In genomic region chr9:137606005-137606601, GRCh38 we compare ENCODE assay signal across 6 cellular contexts. TPM values are rescaled to one million over a fixed set of nuclear protein-coding genes. Genes with fewer than 3 reads are reported as not detected.
DNase-seq lines count a peak whose midpoint lies in the region; ATAC-seq and TF ChIP-seq lines count a peak whose summit lies in the region.

No MANE protein-coding gene starts in this region.

- H3K27ac Mint-ChIP-seq in activated naive CD4-positive, alpha-beta T cell treated with anti-CD3 and anti-CD28 coated beads, Interleukin-2, amount 10 ng/mL, durations not matched to agents 7 days and 5 days = peak overlapping the region; percentile 62

- intact Hi-C loops in Panc1 (cut with micrococcal nuclease; ENCODE audit: unreplicated experiment) (no loop called here), left cardiac atrium (cut with DNase I) (no loop called here)

- H3K9me3 Mint-ChIP-seq in activated naive CD4-positive, alpha-beta T cell treated with anti-CD3 and anti-CD28 coated beads, Interleukin-2, amount 10 ng/mL, durations not matched to agents 7 days and 5 days = no peaks in the 10 kb centered on the region

- 4% methylated on average over 57 of the region's 57 CpGs for WGBS in thymus

- H3K4me1 ChIP-seq in Panc1 (ENCODE audit: control insufficient read depth, insufficient read depth, low read length) (peaks cover 13% of the 10 kb centered on the region), thymus (ENCODE audit: control insufficient read depth, insufficient read depth, low read length) (peaks cover 11% of the 10 kb centered on the region)

- H3K4me3 Mint-ChIP-seq in activated naive CD4-positive, alpha-beta T cell treated with anti-CD3 and anti-CD28 coated beads, Interleukin-2, amount 10 ng/mL, durations not matched to agents 7 days and 5 days = peak overlapping the region; percentile 82

- ATAC-seq in Panc1 (peak; percentile 19; the same call in 1 of the 2 replicates), left cardiac atrium (peak; percentile 0 to 4)

- H3K9me3 ChIP-seq in Panc1 (ENCODE audit: control insufficient read depth, insufficient read depth, low read depth, low read length) = no peaks in the 10 kb centered on the region
- peaks cover 1% of the 10 kb centered on the region for H3K9me3 ChIP-seq in thymus (ENCODE audit: control insufficient read depth)

- no peak for DNase-seq in activated naive CD4-positive, alpha-beta T cell treated with anti-CD3 and anti-CD28 coated beads, Interleukin-2, amount 10 ng/mL, durations not matched to agents 7 days and 5 days
- DNase-seq in activated naive CD4-positive, alpha-beta T cell treated with Interleukin-2 at 50 U/mL for 16 hours = no peak
- DNase-seq in Panc1 (ENCODE audit: low read depth, low spot score) (no peak), left cardiac atrium (no peak), KBM-7 (no peak)

- peaks cover 21% of the 10 kb centered on the region for H3K27me3 Mint-ChIP-seq in activated naive CD4-positive, alpha-beta T cell treated with anti-CD3 and anti-CD28 coated beads, Interleukin-2, amount 10 ng/mL, durations not matched to agents 7 days and 5 days

- in situ Hi-C loops in Panc1 (cut with HindIII; ENCODE audit: low pct_unique_long_range_greater_than_20kb, low sequenced_read_pairs) (no loop called here), KBM-7 (cut with MboI; ENCODE audit: low pct_unique_long_range_greater_than_20kb, low sequenced_read_pairs) (no loop called here)

- H3K27ac ChIP-seq in Panc1 (ENCODE audit: low read length) (peak overlapping the region; percentile 46), thymus (ENCODE audit: low read depth) (peak overlapping the region; percentile 89)

- POLR2A ChIA-PET in Panc1 (lab: Charles Lee) = no interaction called here

- CTCF ChIA-PET in activated naive CD4-positive, alpha-beta T cell treated with anti-CD3 and anti-CD28 coated beads, Interleukin-2, amount 10 ng/mL, durations not matched to agents 7 days and 5 days (lab: Charles Lee) = no interaction called here
- CTCF ChIA-PET in Panc1 (lab: Charles Lee) = no interaction called here

- no peak for TF ChIP-seq CTCF in Panc1 (IDR thresholded peaks at IDR 0.05)

- peaks cover 35% of the 10 kb centered on the region for H3K4me1 Mint-ChIP-seq in activated naive CD4-positive, alpha-beta T cell treated with anti-CD3 and anti-CD28 coated beads, Interleukin-2, amount 10 ng/mL, durations not matched to agents 7 days and 5 days

- H3K36me3 Mint-ChIP-seq in activated naive CD4-positive, alpha-beta T cell treated with anti-CD3 and anti-CD28 coated beads, Interleukin-2, amount 10 ng/mL, durations not matched to agents 7 days and 5 days = peaks cover 4% of the 10 kb centered on the region

- no TSS peak for BruUV-seq in Panc1 (replicated peaks; lab: Mats Ljungman, UMichigan)

- peak overlapping the region; percentile 55 to 60 for H3K4me3 ChIP-seq in Panc1 (ENCODE audit: low read depth in 2 of 2, low read length in 2 of 2)
- peak overlapping the region; percentile 71 for H3K4me3 ChIP-seq in thymus (ENCODE audit: low read length)

- H3K36me3 ChIP-seq in Panc1 (ENCODE audit: control insufficient read depth, insufficient read depth, low read length) (no peaks in the 10 kb centered on the region), thymus (ENCODE audit: control insufficient read depth, insufficient read depth) (no peaks in the 10 kb centered on the region)

- H3K27me3 ChIP-seq in Panc1 (ENCODE audit: control insufficient read depth, insufficient read depth, low read length) (no peaks in the 10 kb centered on the region), thymus (ENCODE audit: control insufficient read depth, insufficient read depth) (no peaks in the 10 kb centered on the region)

RNA-seq across cellular contexts. Expression of gene ARRDC1, which starts 0.6 kb away (rescaled TPM):
- 47.1 TPM for total RNA-seq in Panc1 (2021; ENCODE audit: unreplicated experiment)
- 55.5 TPM for polyA plus RNA-seq in Panc1 (2012; ENCODE audit: insufficient read length)
- 10 to 100 TPM; 17.3 to 20.0 TPM for total RNA-seq in left cardiac atrium
- polyA plus RNA-seq in thymus = 109 TPM

RNA-seq across cellular contexts. Expression of gene EHMT1, which starts 12.7 kb away (rescaled TPM):
- total RNA-seq in Panc1 (2021; ENCODE audit: unreplicated experiment) = 63.9 TPM
- 69.9 TPM for polyA plus RNA-seq in Panc1 (2012; ENCODE audit: insufficient read length)
- total RNA-seq in left cardiac atrium = 10 to 100 TPM; 31.9 to 38.1 TPM
- 56.9 TPM for polyA plus RNA-seq in thymus

RNA-seq across cellular contexts. Expression of gene ZMYND19, which starts 15.8 kb away (rescaled TPM):
- total RNA-seq in Panc1 (2021; ENCODE audit: unreplicated experiment) (37.0 TPM), left cardiac atrium (10 to 100 TPM in 1 of 2 donors, 1 to 10 TPM in 1; 9.4 to 12.2 TPM)
- 31.7 TPM for polyA plus RNA-seq in Panc1 (2012; ENCODE audit: insufficient read length)
- 20.7 TPM for polyA plus RNA-seq in thymus

RNA-seq across cellular contexts. Expression of gene DPH7, which starts 27.4 kb away (rescaled TPM):
- total RNA-seq in Panc1 (2021; ENCODE audit: unreplicated experiment) = 35.9 TPM
- polyA plus RNA-seq in Panc1 (2012; ENCODE audit: insufficient read length) = 27.6 TPM
- 10 to 100 TPM; 18.4 to 21.4 TPM for total RNA-seq in left cardiac atrium
- polyA plus RNA-seq in thymus = 93.1 TPM

RNA-seq across cellular contexts. Expression of gene MRPL41, which starts 54.4 kb away (rescaled TPM):
- total RNA-seq in Panc1 (2021; ENCODE audit: unreplicated experiment) (86.4 TPM), left cardiac atrium (100 to 1,000 TPM; 171 to 182 TPM)
- polyA plus RNA-seq in Panc1 (2012; ENCODE audit: insufficient read length) = 129 TPM
- 84.3 TPM for polyA plus RNA-seq in thymus
